10 cellular contexts compared by ENCODE assay signal in the genomic region with DNA sequence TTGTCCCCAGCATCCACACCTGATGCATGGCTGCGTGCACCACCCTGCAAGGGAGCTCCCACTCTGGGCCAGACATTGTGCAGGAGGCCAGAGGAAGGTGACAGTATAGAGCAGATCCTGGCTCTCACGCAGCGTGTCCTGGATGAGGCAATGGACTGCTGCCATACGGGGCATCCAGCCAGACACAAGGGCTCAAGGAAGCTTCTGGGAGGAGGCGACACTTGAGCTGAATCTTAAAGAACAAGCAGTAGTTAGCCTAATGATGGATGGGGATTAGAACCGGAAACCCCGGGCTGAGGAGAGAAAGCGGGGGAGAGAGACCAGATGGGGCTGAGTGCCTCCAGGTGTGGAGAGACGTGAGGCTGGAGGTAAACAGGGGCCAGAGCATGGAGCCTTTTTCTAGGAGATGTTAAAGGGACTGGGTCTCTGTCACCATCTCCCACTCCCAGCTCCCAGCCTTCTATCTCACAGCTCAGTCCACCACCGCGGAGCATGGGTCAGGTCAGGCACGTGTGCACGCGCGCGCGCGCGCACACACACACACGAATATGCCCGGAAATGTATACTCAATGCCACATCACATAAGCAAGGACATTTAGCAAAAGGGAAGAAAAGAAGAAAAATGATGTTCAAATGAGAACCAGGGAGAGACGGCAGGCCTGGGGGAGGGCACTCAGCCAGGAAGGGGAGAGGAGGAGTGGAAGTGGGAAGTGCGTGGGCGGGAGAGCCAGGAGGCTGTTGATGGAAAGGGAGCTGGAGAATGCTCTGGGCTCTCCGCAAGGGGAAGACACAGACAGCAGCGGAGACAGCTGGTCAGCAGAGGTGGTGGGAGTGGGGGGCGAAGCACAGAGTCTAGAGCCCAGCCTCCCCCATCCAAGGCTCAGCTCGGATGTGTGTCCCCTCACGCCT. TPM values are rescaled to one million over a fixed set of nuclear protein-coding genes. Genes with fewer than 3 reads are reported as not detected.
DNase-seq lines count a peak whose midpoint lies in the region; ATAC-seq and TF ChIP-seq lines count a peak whose summit lies in the region.
"Had no signal": no experiment of that assay in that cellular context is flagged by ENCODE, and none has a peak within 500 bp of the region (broad histone marks: within the 10 kb centered on the region; RNA-seq: fewer than 3 reads in every experiment).

No MANE protein-coding gene starts in this region.

- H3K4me1 ChIP-seq in left lung, result peaks cover 8% of the 10 kb centered on the region in 2 donors
- H3K4me1 ChIP-seq in testis, result peaks cover 22% of the 10 kb centered on the region

- H3K36me3 ChIP-seq in left lung (no peaks in the 10 kb centered on the region), testis (ENCODE audit: low read depth, missing control alignments) (no peaks in the 10 kb centered on the region)

- peaks cover 0 to 16% of the 10 kb centered on the region in 2 donors for H3K27me3 ChIP-seq in left lung
- H3K27me3 ChIP-seq in testis, result no peaks in the 10 kb centered on the region

- H3K9me3 ChIP-seq in left lung, result no peaks in the 10 kb centered on the region
- no peaks in the 10 kb centered on the region for H3K9me3 ChIP-seq in testis

- no peak overlapping the region for H3K4me3 ChIP-seq in left lung
- no peak overlapping the region for H3K4me3 ChIP-seq in testis

- no peak for TF ChIP-seq POLR2A in testis (IDR thresholded peaks at IDR 0.05)

- TF ChIP-seq CTCF in left lung (IDR thresholded peaks at IDR 0.05) (no peak), testis (IDR thresholded peaks at IDR 0.05) (no peak)

- WGBS in testis, 2 donors, result 10 to 12% methylated on average over 29 of the region's 29 CpGs

- intact Hi-C loops in left lung (cut with DNase I), result no loop called here
- intact Hi-C loops in testis (cut with DNase I; ENCODE audit: low total_unique reads), result no loop called here

- DNase-seq in DMS79 treated with DMSO at 0.1 percent for 48 hours (lab: John Stamatoyannopoulos, UW) (peak; percentile 3), DMS79 (lab: John Stamatoyannopoulos, UW) (no peak), cerebellum (ENCODE audit: low spot score) (peak; percentile 73), left lung (peak in 1 of 2 donors; percentile 65), testis (peak; percentile 75), pons (ENCODE audit: low spot score) (no peak)

- peak; percentile 45 for ATAC-seq in left lung
- no peak for ATAC-seq in GM19397 (IDR thresholded peaks at IDR 0.05; ENCODE audit: unreplicated experiment)
- ATAC-seq in HG02852 (IDR thresholded peaks at IDR 0.05; ENCODE audit: unreplicated experiment), result no peak

- H3K27ac ChIP-seq in left lung (peak overlapping the region in 1 of 2 donors; percentile 51), testis (no peak overlapping the region)
- H3K27ac ChIP-seq: KMS-11 had no signal

RNA-seq across cellular contexts. Expression of a gene that starts 46.2 kb away (rescaled TPM):
- not detected for total RNA-seq in cerebellum
- not detected for total RNA-seq in left lung
- 10 to 100 TPM; 52.7 to 71.7 TPM for total RNA-seq in testis
- 260 TPM for polyA plus RNA-seq in testis (ENCODE audit: insufficient read depth, low read depth, low replicate concordance)
- polyA plus RNA-seq: esophagus had no signal

RNA-seq across cellular contexts. Expression of a gene that starts 60.0 kb away (rescaled TPM):
- total RNA-seq in cerebellum, result not detected
- not detected for total RNA-seq in left lung
- 10 to 100 TPM in 1 of 2 donors, 1 to 10 TPM in 1; 3.3 to 19.6 TPM for total RNA-seq in testis
- polyA plus RNA-seq in testis (ENCODE audit: insufficient read depth, low read depth, low replicate concordance), result 17.6 TPM
- polyA plus RNA-seq: esophagus had no signal

Comparison
In these comparisons a context has a peak if more than half of its experiments do, and no peak if none do; other contexts are left out.
1. DNase-seq: peak in DMS79 treated with DMSO at 0.1 percent for 48 hours (single experiment), cerebellum (single experiment) and testis (single experiment); none in DMS79 (single experiment) and pons (single experiment).
2. RNA of a gene that starts 46.2 kb away (total RNA-seq): 52.7 to 71.7 TPM in testis; not detected in cerebellum (single experiment) and not detected in left lung; every median in the first group is over 10 times any median in the second.